Comparison of ENCODE assay signal across 16 cellular contexts in genomic region chr4:168398188-168398587, GRCh38.
DNase-seq lines count a peak whose midpoint lies in the region; ATAC-seq and TF ChIP-seq lines count a peak whose summit lies in the region.
"Had no signal": no experiment of that assay in that cellular context is flagged by ENCODE, and none has a peak within 500 bp of the region (broad histone marks: within the 10 kb centered on the region; RNA-seq: fewer than 3 reads in every experiment).

No MANE protein-coding gene starts in this region.

- no peaks in the 10 kb centered on the region for H3K4me1 ChIP-seq in right cardiac atrium (ENCODE audit: control insufficient read depth, insufficient read depth, low read length)
- H3K4me1 ChIP-seq in upper lobe of right lung: no peaks in the 10 kb centered on the region
- H3K4me1 ChIP-seq: A549; BLaER1 treated with 17β-estradiol and CSF1 and Interleukin-3, amounts not matched to agents 10 nM and 100 nM; Caco-2 had no signal

- peak in 1 of 3 donors; percentile 22 for DNase-seq in right cardiac atrium
- no peak for DNase-seq in cardiac septum (ENCODE audit: low spot score)
- no peak for DNase-seq in upper lobe of right lung
- no peak for DNase-seq in stimulated activated CD4-positive, alpha-beta T cell treated with anti-CD3 and anti-CD28 coated beads, Interleukin-2, amount 100 ng/mL, for 48 hours
- DNase-seq: AML-193; Calu3; CD4-positive, alpha-beta T cell; CD8-positive, alpha-beta T cell; DMS79 treated with DMSO at 0.1 percent for 48 hours; GF-D8 had no signal

- ATAC-seq in right cardiac atrium (peak; percentile 19 to 21), upper lobe of right lung (peak; percentile 24), GM18517 (IDR thresholded peaks at IDR 0.05; ENCODE audit: unreplicated experiment) (no peak)
- ATAC-seq: A549; CD8-positive, alpha-beta T cell had no signal

- H3K27me3 ChIP-seq in right cardiac atrium (ENCODE audit: control insufficient read depth, insufficient read depth) (no peaks in the 10 kb centered on the region), upper lobe of right lung (no peaks in the 10 kb centered on the region)
- H3K27me3 ChIP-seq: BLaER1 treated with 17β-estradiol and CSF1 and Interleukin-3, amounts not matched to agents 10 nM and 100 nM had no signal

- H3K36me3 ChIP-seq in upper lobe of right lung: peaks cover 45% of the 10 kb centered on the region

- no peaks in the 10 kb centered on the region for H3K9me3 ChIP-seq in right cardiac atrium (ENCODE audit: control insufficient read depth, low read length)
- no peaks in the 10 kb centered on the region for H3K9me3 ChIP-seq in upper lobe of right lung
- H3K9me3 ChIP-seq: Caco-2 had no signal

- no peak for TF ChIP-seq CTCF in upper lobe of right lung (IDR thresholded peaks at IDR 0.05)

- WGBS in right cardiac atrium: 98% methylated on average over 6 of the region's 6 CpGs

- H3K27ac ChIP-seq in right cardiac atrium (ENCODE audit: low read length) (no peak overlapping the region), upper lobe of right lung (no peak overlapping the region)
- H3K27ac ChIP-seq: 22Rv1; A549; BLaER1 treated with 17β-estradiol and CSF1 and Interleukin-3, amounts not matched to agents 10 nM and 100 nM; C4-2B had no signal

- intact Hi-C loops in right cardiac atrium (cut with DNase I) (no loop called here), cardiac septum (cut with DNase I) (no loop called here), upper lobe of right lung (cut with DNase I) (no loop called here)

- H3K4me3 ChIP-seq in right cardiac atrium (ENCODE audit: low read length) (no peak overlapping the region), upper lobe of right lung (no peak overlapping the region)
- H3K4me3 ChIP-seq: A549 had no signal
